Comparison of ENCODE assay signal across 12 cellular contexts in the genomic region with DNA sequence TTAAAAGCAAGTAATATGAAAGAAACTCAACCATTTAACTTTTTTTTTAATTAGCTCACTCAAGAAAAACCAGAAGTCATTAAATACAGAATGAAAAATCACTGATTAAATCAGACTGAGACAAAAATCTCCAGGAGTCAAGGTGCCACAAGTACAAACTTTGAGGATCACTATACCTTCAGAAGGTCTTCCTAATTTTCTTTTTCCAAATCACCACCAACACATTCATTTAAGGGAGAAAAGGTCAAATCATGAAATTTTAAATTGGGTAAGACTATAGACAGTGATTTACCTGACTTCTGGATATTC. TPM values are rescaled to one million over a fixed set of nuclear protein-coding genes. Genes with fewer than 3 reads are reported as not detected.
A peak's percentile ranks its signal among the peaks of the same experiment; 100 is the strongest.
DNase-seq lines count a peak whose midpoint lies in the region; ATAC-seq and TF ChIP-seq lines count a peak whose summit lies in the region.
"Had no signal": no experiment of that assay in that cellular context is flagged by ENCODE, and none has a peak within 500 bp of the region (broad histone marks: within the 10 kb centered on the region; RNA-seq: fewer than 3 reads in every experiment).

No MANE protein-coding gene starts in this region.

- H3K36me3 ChIP-seq in right atrium auricular region (peaks cover 33% of the 10 kb centered on the region), WERI-Rb-1 (peaks cover 26% of the 10 kb centered on the region), mesodermal cell (ENCODE audit: control insufficient read depth, insufficient read depth, low read length) (peaks cover 81% of the 10 kb centered on the region), uterus (no peaks in the 10 kb centered on the region)

- intact Hi-C loops in Right ventricle myocardium inferior (cut with DNase I) = loop anchor here (2.0 to 10.0 kb wide), 2 partner anchors 32 to 708 kb away; partner anchors contain the start of gene PITPNB
- intact Hi-C loops in uterus (cut with DNase I; ENCODE audit: low total_unique reads) = loop anchor here (5.0 kb wide), 1 partner anchor 121 kb away; no protein-coding TSS in a partner anchor

- no peak for DNase-seq in right atrium auricular region (ENCODE audit: low spot score)
- no peak for DNase-seq in Right ventricle myocardium inferior (ENCODE audit: missing footprints)
- DNase-seq in WERI-Rb-1 = no peak
- no peak for DNase-seq in uterus
- DNase-seq in amygdala (lab: John Stamatoyannopoulos, UW) = no peak
- no peak for DNase-seq in activated gamma-delta T cell treated with Interleukin-2 at 50 U/mL for 16 hours
- DNase-seq in hippocampal formation (lab: John Stamatoyannopoulos, UW) = no peak
- DNase-seq: activated naive CD8-positive, alpha-beta T cell treated with anti-CD3 and anti-CD28 coated beads, Interleukin-2, amount 10 ng/mL, durations not matched to agents 7 days and 5 days; NCI-H187 treated with DMSO at 0.1 percent for 48 hours; NCI-H774 had no signal

- H3K4me3 ChIP-seq in right atrium auricular region = no peak overlapping the region
- no peak overlapping the region for H3K4me3 ChIP-seq in WERI-Rb-1 (ENCODE audit: low read depth, low read length)
- H3K4me3 ChIP-seq in mesodermal cell (ENCODE audit: extremely low read depth, insufficient read depth, low read length, poor library complexity, severe bottlenecking) = no peak overlapping the region
- no peak overlapping the region for H3K4me3 ChIP-seq in uterus
- H3K4me3 ChIP-seq: testis had no signal

- H3K4me1 ChIP-seq in right atrium auricular region = peaks cover 0 to 68% of the 10 kb centered on the region in 2 donors
- H3K4me1 ChIP-seq in mesodermal cell (ENCODE audit: control insufficient read depth, insufficient read depth, low read length, poor library complexity, severe bottlenecking) = peaks cover 41% of the 10 kb centered on the region
- peaks cover 0 to 5% of the 10 kb centered on the region in 2 donors for H3K4me1 ChIP-seq in uterus

- H3K27me3 ChIP-seq in right atrium auricular region = no peaks in the 10 kb centered on the region
- no peaks in the 10 kb centered on the region for H3K27me3 ChIP-seq in WERI-Rb-1 (ENCODE audit: insufficient read depth, low read depth, severe bottlenecking)
- no peaks in the 10 kb centered on the region for H3K27me3 ChIP-seq in uterus
- H3K27me3 ChIP-seq: testis had no signal

- ATAC-seq in Right ventricle myocardium inferior = no peak

- TF ChIP-seq CTCF in right atrium auricular region (IDR thresholded peaks at IDR 0.05) = peak in 1 of 2 donors; percentile 34
- TF ChIP-seq CTCF in WERI-Rb-1 (IDR thresholded peaks at IDR 0.05; ENCODE audit: low read depth, low read length) = no peak
- TF ChIP-seq CTCF in uterus (IDR thresholded peaks at IDR 0.05) = no peak

- H3K27ac ChIP-seq in right atrium auricular region = peak overlapping the region; percentile 26 to 47
- H3K27ac ChIP-seq in WERI-Rb-1 = peak overlapping the region; percentile 63
- peak overlapping the region; percentile 86 for H3K27ac ChIP-seq in mesodermal cell (ENCODE audit: low read depth, low read length, severe bottlenecking)
- H3K27ac ChIP-seq in uterus = peak overlapping the region; percentile 23 to 71
- H3K27ac ChIP-seq: testis had no signal

- no peaks in the 10 kb centered on the region for H3K9me3 ChIP-seq in right atrium auricular region
- H3K9me3 ChIP-seq in WERI-Rb-1 (ENCODE audit: severe bottlenecking) = no peaks in the 10 kb centered on the region
- no peaks in the 10 kb centered on the region for H3K9me3 ChIP-seq in mesodermal cell (ENCODE audit: control insufficient read depth, low read length)
- no peaks in the 10 kb centered on the region for H3K9me3 ChIP-seq in uterus
- H3K9me3 ChIP-seq: testis had no signal

- no peak for TF ChIP-seq POLR2A in uterus (IDR thresholded peaks at IDR 0.05)

RNA-seq across cellular contexts. Expression of gene PITPNB, which starts 32.3 kb away (rescaled TPM):
- total RNA-seq in right atrium auricular region = 10 to 100 TPM; 26.3 to 43.0 TPM
- 43.7 TPM for total RNA-seq in Right ventricle myocardium inferior
- polyA plus RNA-seq in mesodermal cell (2013, experiment 1 of 2) = 70.5 TPM
- 76.4 TPM for polyA plus RNA-seq in mesodermal cell (2013, experiment 2 of 2)
- 10 to 100 TPM; 47.9 to 99.2 (median 62.5) TPM for total RNA-seq in uterus
